Comparison of ENCODE assay signal across 1 cellular context in the genomic region with DNA sequence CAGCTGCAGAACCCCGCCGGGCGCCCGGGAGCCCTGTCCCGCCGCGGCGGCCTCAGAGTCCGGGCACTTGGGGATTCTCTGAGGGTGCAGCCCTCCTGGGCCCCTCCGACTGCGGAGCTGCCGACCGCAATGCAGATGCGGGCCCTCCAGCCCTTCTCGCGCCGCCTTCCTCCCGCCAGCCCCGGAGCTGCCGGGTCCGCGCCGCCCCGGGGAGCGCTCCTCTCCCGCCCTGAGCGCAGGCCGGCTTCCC.
TF ChIP-seq lines count a peak whose summit lies in the region.

No MANE protein-coding gene starts in this region.

TF ChIP-seq in WTC11, 78 proteins besides CTCF, POLR2A, EP300 and RAD21 (continued from another document):
- TF ChIP-seq, protein P1, sequence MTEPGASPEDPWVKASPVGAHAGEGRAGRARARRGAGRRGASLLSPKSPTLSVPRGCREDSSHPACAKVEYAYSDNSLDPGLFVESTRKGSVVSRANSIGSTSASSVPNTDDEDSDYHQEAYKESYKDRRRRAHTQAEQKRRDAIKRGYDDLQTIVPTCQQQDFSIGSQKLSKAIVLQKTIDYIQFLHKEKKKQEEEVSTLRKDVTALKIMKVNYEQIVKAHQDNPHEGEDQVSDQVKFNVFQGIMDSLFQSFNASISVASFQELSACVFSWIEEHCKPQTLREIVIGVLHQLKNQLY (CRISPR knock-in tag; IDR thresholded peaks at IDR 0.05) = no peak
- TF ChIP-seq CBFB (CRISPR knock-in tag; IDR thresholded peaks at IDR 0.05; ENCODE audit: low read depth) (no peak), ZNF416 (CRISPR knock-in tag; IDR thresholded peaks at IDR 0.05) (no peak), MYBL2 (CRISPR knock-in tag; IDR thresholded peaks at IDR 0.05) (no peak), SMAD4 (CRISPR knock-in tag; IDR thresholded peaks at IDR 0.05) (no peak), ZNF121 (CRISPR knock-in tag; IDR thresholded peaks at IDR 0.05) (no peak), ELF4 (CRISPR knock-in tag; IDR thresholded peaks at IDR 0.05; ENCODE audit: low read depth) (no peak)
- TF ChIP-seq, protein P2, sequence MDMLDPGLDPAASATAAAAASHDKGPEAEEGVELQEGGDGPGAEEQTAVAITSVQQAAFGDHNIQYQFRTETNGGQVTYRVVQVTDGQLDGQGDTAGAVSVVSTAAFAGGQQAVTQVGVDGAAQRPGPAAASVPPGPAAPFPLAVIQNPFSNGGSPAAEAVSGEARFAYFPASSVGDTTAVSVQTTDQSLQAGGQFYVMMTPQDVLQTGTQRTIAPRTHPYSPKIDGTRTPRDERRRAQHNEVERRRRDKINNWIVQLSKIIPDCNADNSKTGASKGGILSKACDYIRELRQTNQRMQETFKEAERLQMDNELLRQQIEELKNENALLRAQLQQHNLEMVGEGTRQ (CRISPR knock-in tag; IDR thresholded peaks at IDR 0.05) = no peak
- TF ChIP-seq, protein P3, sequence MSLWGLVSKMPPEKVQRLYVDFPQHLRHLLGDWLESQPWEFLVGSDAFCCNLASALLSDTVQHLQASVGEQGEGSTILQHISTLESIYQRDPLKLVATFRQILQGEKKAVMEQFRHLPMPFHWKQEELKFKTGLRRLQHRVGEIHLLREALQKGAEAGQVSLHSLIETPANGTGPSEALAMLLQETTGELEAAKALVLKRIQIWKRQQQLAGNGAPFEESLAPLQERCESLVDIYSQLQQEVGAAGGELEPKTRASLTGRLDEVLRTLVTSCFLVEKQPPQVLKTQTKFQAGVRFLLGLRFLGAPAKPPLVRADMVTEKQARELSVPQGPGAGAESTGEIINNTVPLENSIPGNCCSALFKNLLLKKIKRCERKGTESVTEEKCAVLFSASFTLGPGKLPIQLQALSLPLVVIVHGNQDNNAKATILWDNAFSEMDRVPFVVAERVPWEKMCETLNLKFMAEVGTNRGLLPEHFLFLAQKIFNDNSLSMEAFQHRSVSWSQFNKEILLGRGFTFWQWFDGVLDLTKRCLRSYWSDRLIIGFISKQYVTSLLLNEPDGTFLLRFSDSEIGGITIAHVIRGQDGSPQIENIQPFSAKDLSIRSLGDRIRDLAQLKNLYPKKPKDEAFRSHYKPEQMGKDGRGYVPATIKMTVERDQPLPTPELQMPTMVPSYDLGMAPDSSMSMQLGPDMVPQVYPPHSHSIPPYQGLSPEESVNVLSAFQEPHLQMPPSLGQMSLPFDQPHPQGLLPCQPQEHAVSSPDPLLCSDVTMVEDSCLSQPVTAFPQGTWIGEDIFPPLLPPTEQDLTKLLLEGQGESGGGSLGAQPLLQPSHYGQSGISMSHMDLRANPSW (CRISPR knock-in tag; conservative IDR thresholded peaks at IDR 0.05; ENCODE audit: low read depth) = no peak
